ENCODE assay signal across 26 cellular contexts in genomic region chr5:1896602-1897376, GRCh38. TPM values are rescaled to one million over a fixed set of nuclear protein-coding genes. Genes with fewer than 3 reads are reported as not detected.
DNase-seq lines count a peak whose midpoint lies in the region; ATAC-seq and TF ChIP-seq lines count a peak whose summit lies in the region.
"Had no signal": no experiment of that assay in that cellular context is flagged by ENCODE, and none has a peak within 500 bp of the region (broad histone marks: within the 10 kb centered on the region; RNA-seq: fewer than 3 reads in every experiment).

No MANE protein-coding gene starts in this region.

- no peak overlapping the region for H3K27ac Mint-ChIP-seq in chondrocyte (ENCODE audit: unreplicated experiment)
- H3K27ac Mint-ChIP-seq: B cell; CD14-positive monocyte; CD8-positive, alpha-beta memory T cell; H9; HFFc6 had no signal

- H3K9me3 ChIP-seq in HEK293 (ENCODE audit: control insufficient read depth, insufficient read depth, low read depth, low read length) (no peaks in the 10 kb centered on the region), osteoblast (ENCODE audit: low read depth, low read length) (no peaks in the 10 kb centered on the region)
- H3K9me3 ChIP-seq: SK-N-SH had no signal

- no peaks in the 10 kb centered on the region for H3K36me3 Mint-ChIP-seq in chondrocyte (ENCODE audit: low read depth)
- H3K36me3 Mint-ChIP-seq: CD14-positive monocyte; CD8-positive, alpha-beta memory T cell had no signal

- no peak overlapping the region for H3K4me3 ChIP-seq in HEK293 (ENCODE audit: low read depth, low read length)
- H3K4me3 ChIP-seq in osteoblast (ENCODE audit: insufficient read depth, low read length): no peak overlapping the region
- H3K4me3 ChIP-seq in brain microvascular endothelial cell (ENCODE audit: low read depth, low read length): no peak overlapping the region

- POLR2A ChIA-PET in HEK293 (lab: Yijun Ruan, JAX): no interaction called here

- TF ChIP-seq CTCF in HEK293 (tag by site-specific recombination; IDR thresholded peaks at IDR 0.05): no peak
- no peak for TF ChIP-seq CTCF in chondrocyte (IDR thresholded peaks at IDR 0.05)
- TF ChIP-seq CTCF in osteoblast (IDR thresholded peaks at IDR 0.05; ENCODE audit: extremely low read depth, low read depth, low read length): no peak
- TF ChIP-seq CTCF in GM13976 (IDR thresholded peaks at IDR 0.05; ENCODE audit: borderline replicate concordance, control extremely low read depth, extremely low read depth, insufficient read depth, missing control alignments): no peak
- no peak for TF ChIP-seq CTCF in brain microvascular endothelial cell (IDR thresholded peaks at IDR 0.05; ENCODE audit: low read depth, low read length, missing control alignments)

- no peaks in the 10 kb centered on the region for H3K4me1 ChIP-seq in HEK293 (ENCODE audit: control insufficient read depth, insufficient read depth, low read length)
- H3K4me1 ChIP-seq in osteoblast (ENCODE audit: insufficient read depth, low read length): no peaks in the 10 kb centered on the region

- peaks cover 54% of the 10 kb centered on the region for H3K27me3 Mint-ChIP-seq in chondrocyte (ENCODE audit: low read depth)

- intact Hi-C loops in Right ventricle myocardium inferior (cut with DNase I) (no loop called here), cardiac septum (cut with DNase I) (no loop called here)

- no peaks in the 10 kb centered on the region for H4K20me1 ChIP-seq in osteoblast (ENCODE audit: insufficient read depth, low read length)

- H3K27me3 ChIP-seq in osteoblast (ENCODE audit: insufficient read depth, low read length) (no peaks in the 10 kb centered on the region), brain microvascular endothelial cell (replicated peaks) (no peaks in the 10 kb centered on the region)

- peak; percentile 31 for DNase-seq in Right ventricle myocardium inferior (ENCODE audit: missing footprints)
- DNase-seq in cardiac septum (ENCODE audit: low spot score): no peak
- peak; percentile 71 for DNase-seq in chondrocyte (ENCODE audit: low spot score)
- peak; percentile 62 for DNase-seq in osteoblast (ENCODE audit: insufficient read length, low spot score, missing footprints)
- no peak for DNase-seq in GM13976 (ENCODE audit: low spot score)
- DNase-seq in brain microvascular endothelial cell: no peak
- no peak for DNase-seq in T-helper 1 cell
- DNase-seq: DMS79 treated with DMSO at 0.1 percent for 48 hours, GF-D8, H9, HFFc6, IMR-90, NCI-H1048, NCI-H1417, NCI-H1694, NCI-H2029 treated with DMSO at 0.1 percent for 48 hours, NCI-H446 treated with DMSO at 0.1 percent for 48 hours, NCI-H526 treated with DMSO at 0.1 percent for 48 hours, SK-N-SH had no signal

- H3K4me3 Mint-ChIP-seq in chondrocyte (ENCODE audit: unreplicated experiment): no peak overlapping the region
- H3K4me3 Mint-ChIP-seq: B cell; CD14-positive monocyte; CD8-positive, alpha-beta memory T cell; H9; HFFc6 had no signal

- no peak overlapping the region for H3K4me2 ChIP-seq in osteoblast (ENCODE audit: insufficient read depth, low read length)
- H3K4me2 ChIP-seq: KMS-11, SK-N-SH had no signal

- no peaks in the 10 kb centered on the region for H3K4me1 Mint-ChIP-seq in chondrocyte (ENCODE audit: low read depth)
- H3K4me1 Mint-ChIP-seq: B cell; CD14-positive monocyte; CD8-positive, alpha-beta memory T cell had no signal

- no peaks in the 10 kb centered on the region for H3K79me2 ChIP-seq in osteoblast (ENCODE audit: insufficient read depth, low read length)

- ATAC-seq in Right ventricle myocardium inferior: no peak

- in situ Hi-C loops in GM13976 (cut with MboI; ENCODE audit: low sequenced_read_pairs, unreplicated experiment) (no loop called here), brain microvascular endothelial cell (cut with HindIII; ENCODE audit: low pct_ligation_motif_present, low sequenced_read_pairs) (no loop called here)

- CTCF ChIA-PET in HEK293 (lab: Yijun Ruan, JAX): no interaction called here

- H3K27ac ChIP-seq in HEK293 (ENCODE audit: extremely low read depth, low read depth, low read length) (no peak overlapping the region), osteoblast (ENCODE audit: low read depth, low read length) (no peak overlapping the region), brain microvascular endothelial cell (no peak overlapping the region)
- H3K27ac ChIP-seq: 22Rv1, KMS-11, RWPE1 had no signal

- H3K9me3 Mint-ChIP-seq in chondrocyte (ENCODE audit: low read depth): peaks cover 5% of the 10 kb centered on the region
- H3K9me3 Mint-ChIP-seq: CD8-positive, alpha-beta memory T cell; HFFc6 had no signal

- no peak overlapping the region for H2AFZ ChIP-seq in osteoblast (ENCODE audit: low read length)

- H3K36me3 ChIP-seq in HEK293 (ENCODE audit: control insufficient read depth in 2 of 2, insufficient read depth in 1 of 2, low read length in 2 of 2) (no peaks in the 10 kb centered on the region), osteoblast (ENCODE audit: insufficient read depth, low read length) (no peaks in the 10 kb centered on the region), brain microvascular endothelial cell (replicated peaks) (no peaks in the 10 kb centered on the region)

TF ChIP-seq in HEK293, 187 proteins besides CTCF, POLR2A, EP300 and RAD21:
- TF ChIP-seq KLF9 (tag by site-specific recombination; IDR thresholded peaks at IDR 0.05; ENCODE audit: low read depth) (no peak), KLF1 (tag by site-specific recombination; IDR thresholded peaks at IDR 0.05) (peak; percentile 43; the same call in 1 of the 2 replicates)

RNA-seq across cellular contexts. Expression of gene IRX4, which starts 14.1 kb away (rescaled TPM):
- total RNA-seq in Right ventricle myocardium inferior: 17.6 TPM
- total RNA-seq in cardiac septum: 12.1 TPM
- total RNA-seq in chondrocyte: not detected in 3 replicates
- not detected in 2 replicates for total RNA-seq in osteoblast
- total RNA-seq: B cell; CD8-positive, alpha-beta memory T cell; HFFc6; IMR-90 had no signal

Comparison
In these comparisons a context has a peak if more than half of its experiments do, and no peak if none do; other contexts are left out.
1. DNase-seq: peak in Right ventricle myocardium inferior (single experiment), chondrocyte (single experiment) and osteoblast (single experiment); none in cardiac septum (single experiment), GM13976 (single experiment), brain microvascular endothelial cell (single experiment) and T-helper 1 cell (0 of 5).
2. RNA of gene IRX4, which starts 14.1 kb away (total RNA-seq): 17.6 TPM in Right ventricle myocardium inferior (single experiment) and 12.1 TPM in cardiac septum (single experiment); not detected in chondrocyte and not detected in osteoblast; every median in the first group is over 10 times any median in the second.